17 cellular contexts compared by ENCODE assay signal in genomic region chr11:117421471-117421870, GRCh38.
"Had no signal": no experiment of that assay in that cellular context is flagged by ENCODE, and none has a peak within 500 bp of the region (broad histone marks: within the 10 kb centered on the region; RNA-seq: fewer than 3 reads in every experiment).

No MANE protein-coding gene starts in this region.

- H3K36me3 ChIP-seq: esophagus muscularis mucosa, gastroesophageal sphincter, neutrophil, tibial artery, upper lobe of left lung had no signal

- H3K9me3 ChIP-seq: esophagus muscularis mucosa, gastroesophageal sphincter, mucosa of descending colon, neutrophil, tibial artery, upper lobe of left lung had no signal

- H3K27me3 ChIP-seq: neutrophil, upper lobe of left lung had no signal

- H3K27ac ChIP-seq: epithelial cell of prostate, esophagus muscularis mucosa, gastroesophageal sphincter, neutrophil, tibial artery, upper lobe of left lung had no signal

- DNase-seq: effector memory CD4-positive, alpha-beta T cell; glutamatergic neuron; left cardiac atrium; left ventricle myocardium superior; mucosa of descending colon; naive thymus-derived CD8-positive, alpha-beta T cell; stimulated activated CD4-positive, alpha-beta T cell treated with anti-CD3 and anti-CD28 coated beads, Interleukin-4, amount 100 ng/mL, for 1 hour; stimulated activated CD8-positive, alpha-beta memory T cell treated with anti-CD3 and anti-CD28 coated beads, Interleukin-4, amount 100 ng/mL, for 48 hours; stimulated activated naive CD8-positive, alpha-beta T cell treated with anti-CD3 and anti-CD28 coated beads, Interleukin-15, Interleukin-2, amounts not matched to agents 100 U/mL and 50 U/mL, for 24 hours; upper lobe of left lung had no signal

- H3K4me3 ChIP-seq: esophagus muscularis mucosa, gastroesophageal sphincter, mucosa of descending colon, smooth muscle cell, tibial artery, upper lobe of left lung had no signal

- FAIRE-seq: keratinocyte had no signal
